8 cellular contexts compared by ENCODE assay signal in the genomic region with DNA sequence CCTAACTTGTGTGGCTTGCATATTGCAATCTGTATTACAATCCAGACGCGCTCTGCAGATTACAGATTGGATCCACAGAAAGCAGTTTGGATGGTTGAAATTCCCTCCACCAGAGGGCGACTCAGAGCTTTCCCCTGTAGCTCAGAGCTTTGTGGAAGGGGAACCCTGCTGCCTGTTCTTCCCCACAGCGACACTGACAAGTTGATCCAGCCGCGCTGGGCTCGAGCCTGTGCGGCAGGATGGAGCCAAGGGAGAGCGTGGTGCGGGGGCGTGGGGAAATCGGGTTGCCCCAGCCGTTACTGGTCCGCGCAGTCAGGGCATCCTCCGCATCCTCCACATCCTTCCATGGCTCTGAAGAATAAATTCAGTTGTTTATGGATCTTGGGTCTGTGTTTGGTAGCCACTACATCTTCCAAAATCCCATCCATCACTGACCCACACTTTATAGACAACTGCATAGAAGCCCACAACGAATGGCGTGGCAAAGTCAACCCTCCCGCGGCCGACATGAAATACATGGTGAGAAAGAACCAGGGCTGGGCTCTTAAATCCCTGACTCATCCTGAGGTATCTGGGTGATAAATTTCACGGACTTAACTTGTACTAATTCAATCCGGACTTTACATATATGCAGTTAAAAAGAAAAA. TPM values are rescaled to one million over a fixed set of nuclear protein-coding genes. Genes with fewer than 3 reads are reported as not detected.
DNase-seq lines count a peak whose midpoint lies in the region; ATAC-seq and TF ChIP-seq lines count a peak whose summit lies in the region.

A gene with protein sequence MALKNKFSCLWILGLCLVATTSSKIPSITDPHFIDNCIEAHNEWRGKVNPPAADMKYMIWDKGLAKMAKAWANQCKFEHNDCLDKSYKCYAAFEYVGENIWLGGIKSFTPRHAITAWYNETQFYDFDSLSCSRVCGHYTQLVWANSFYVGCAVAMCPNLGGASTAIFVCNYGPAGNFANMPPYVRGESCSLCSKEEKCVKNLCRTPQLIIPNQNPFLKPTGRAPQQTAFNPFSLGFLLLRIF (plus strand): TSS at position 287 of the 647 bp plus-strand sequence. CDS start 59 bp downstream, at position 346.

- H3K4me3 Mint-ChIP-seq in CD8-positive, alpha-beta memory T cell = peak within 1 kb of the TSS; percentile 68 to 83 (median 75)
- H3K4me3 Mint-ChIP-seq in naive thymus-derived CD8-positive, alpha-beta T cell = peak within 1 kb of the TSS; percentile 20 to 81 (median 70)
- H3K4me3 Mint-ChIP-seq in stimulated activated memory B cell treated with anti-CD40 and anti-IgM and Interleukin-4, amounts not matched to agents 10 μg/mL and 1 μg/mL and 100 μg/mL, for 72 hours = peak within 1 kb of the TSS; percentile 73

- peak within 1 kb of the TSS; percentile 35 for H3K4me3 ChIP-seq in CD8-positive, alpha-beta memory T cell (ENCODE audit: low read length)
- H3K4me3 ChIP-seq in OCI-LY3 (ENCODE audit: low read length) (peak within 1 kb of the TSS; percentile 63), fibroblast of lung (replicated peaks in 1 of 4; ENCODE audit: control extremely low read depth in 1 of 4, insufficient read depth in 1 of 4, low read depth in 3 of 4, low read length in 4 of 4) (peak within 1 kb of the TSS; percentile 46 to 80 (median 62))

- CTCF ChIA-PET in CD8-positive, alpha-beta memory T cell (lab: Charles Lee) = interaction anchor here (0.9 to 2.5 kb wide), 15 partner anchors 9 to 703 kb away, joined by 3 to 9 read pairs (median 4); a partner anchor contains a TSS

- H3K36me3 ChIP-seq in CD8-positive, alpha-beta memory T cell (ENCODE audit: insufficient read depth, low read length) = no peaks in the 10 kb centered on the region
- H3K36me3 ChIP-seq in OCI-LY3 (replicated peaks; ENCODE audit: low read depth, low read length) (no peaks in the 10 kb centered on the region), fibroblast of lung (ENCODE audit: control insufficient read depth, insufficient read depth, low read length) (no peaks in the 10 kb centered on the region)

- H4K20me1 ChIP-seq in OCI-LY3 (ENCODE audit: insufficient read depth, low read length) = no peaks in the 10 kb centered on the region
- no peaks in the 10 kb centered on the region for H4K20me1 ChIP-seq in fibroblast of lung (ENCODE audit: control insufficient read depth, extremely low read depth, insufficient read depth, low read length)

- H3K79me2 ChIP-seq in OCI-LY3 (ENCODE audit: low read length) (no peaks in the 10 kb centered on the region), fibroblast of lung (ENCODE audit: control insufficient read depth, insufficient read depth, low read length) (no peaks in the 10 kb centered on the region)

- no peak within 1 kb of the TSS for H3K9ac ChIP-seq in OCI-LY3 (ENCODE audit: low read length)
- H3K9ac ChIP-seq in fibroblast of lung (ENCODE audit: insufficient read depth, low read length) = peak within 1 kb of the TSS; percentile 45

- DNase-seq in CD8-positive, alpha-beta memory T cell = peak; percentile 69 to 83 (median 70)
- peak; percentile 85 to 87 for DNase-seq in activated T-cell treated with anti-CD3 and anti-CD28 coated beads, Interleukin-2, amount 50 U/mL, for 48 hours
- peak; percentile 89 to 90 for DNase-seq in fibroblast of lung (ENCODE audit: low read depth in 2 of 2)
- DNase-seq in naive thymus-derived CD8-positive, alpha-beta T cell = peak; percentile 62 to 87 (median 76)

- H3K4me2 ChIP-seq in OCI-LY3 (ENCODE audit: low read length) (peak within 1 kb of the TSS; percentile 79), fibroblast of lung (ENCODE audit: extremely low read depth, insufficient read depth, low read length) (peak within 1 kb of the TSS; percentile 91)

- POLR2A ChIA-PET in CD8-positive, alpha-beta memory T cell (lab: Charles Lee) = interaction anchor here (0.6 to 1.0 kb wide), 2 partner anchors 17 to 170 kb away, joined by 3 read pairs; no protein-coding TSS in a partner anchor
- POLR2A ChIA-PET in naive thymus-derived CD8-positive, alpha-beta T cell (lab: Charles Lee) = interaction anchor here (1.0 to 1.5 kb wide), 3 partner anchors 146 to 697 kb away, joined by 3 to 4 read pairs (median 3); a partner anchor contains a TSS

- peaks cover 4% of the 10 kb centered on the region for H3K27me3 ChIP-seq in CD8-positive, alpha-beta memory T cell (ENCODE audit: insufficient read depth, low read length, poor library complexity, severe bottlenecking)
- H3K27me3 ChIP-seq in OCI-LY3 (ENCODE audit: low read depth, low read length) (no peaks in the 10 kb centered on the region), fibroblast of lung (ENCODE audit: control insufficient read depth, insufficient read depth, low read length) (no peaks in the 10 kb centered on the region)

- H2AFZ ChIP-seq in OCI-LY3 (ENCODE audit: low read depth, low read length) (no peak within 1 kb of the TSS), fibroblast of lung (ENCODE audit: low read length) (peak within 1 kb of the TSS; percentile 96)

- peaks cover 11 to 23% (median 23%) of the 10 kb centered on the region in 3 donors for H3K4me1 Mint-ChIP-seq in CD8-positive, alpha-beta memory T cell
- H3K4me1 Mint-ChIP-seq in naive thymus-derived CD8-positive, alpha-beta T cell = peaks cover 7 to 20% (median 16%) of the 10 kb centered on the region in 4 donors
- peaks cover 16% of the 10 kb centered on the region for H3K4me1 Mint-ChIP-seq in stimulated activated memory B cell treated with anti-CD40 and anti-IgM and Interleukin-4, amounts not matched to agents 10 μg/mL and 1 μg/mL and 100 μg/mL, for 72 hours

- no peaks in the 10 kb centered on the region for H3K9me3 ChIP-seq in CD8-positive, alpha-beta memory T cell (ENCODE audit: low read length)
- H3K9me3 ChIP-seq in OCI-LY3 (ENCODE audit: insufficient read depth, low read length) = no peaks in the 10 kb centered on the region
- H3K9me3 ChIP-seq in fibroblast of lung (ENCODE audit: control insufficient read depth, insufficient read depth, low read depth, low read length) = no peaks in the 10 kb centered on the region

- H3K4me1 ChIP-seq in CD8-positive, alpha-beta memory T cell (ENCODE audit: insufficient read depth, low read length) = peaks cover 13% of the 10 kb centered on the region
- H3K4me1 ChIP-seq in OCI-LY3 (ENCODE audit: low read length) (peaks cover 17% of the 10 kb centered on the region), fibroblast of lung (ENCODE audit: control insufficient read depth, extremely low read depth, insufficient read depth, low read length) (peaks cover 3% of the 10 kb centered on the region)

- TF ChIP-seq CTCF in OCI-LY3 (IDR thresholded peaks at IDR 0.05; ENCODE audit: low read depth, low read length) (peak; percentile 84), fibroblast of lung (conservative IDR thresholded peaks at IDR 0.05 in 1 of 2, IDR thresholded peaks at IDR 0.05 in 1 of 2; ENCODE audit: low read depth in 1 of 2, low read length in 2 of 2) (peak; percentile 77 to 82)

- no peaks in the 10 kb centered on the region for H3K36me3 Mint-ChIP-seq in CD8-positive, alpha-beta memory T cell
- H3K36me3 Mint-ChIP-seq in naive thymus-derived CD8-positive, alpha-beta T cell = no peaks in the 10 kb centered on the region
- no peaks in the 10 kb centered on the region for H3K36me3 Mint-ChIP-seq in stimulated activated memory B cell treated with anti-CD40 and anti-IgM and Interleukin-4, amounts not matched to agents 10 μg/mL and 1 μg/mL and 100 μg/mL, for 72 hours

- peak; percentile 55 for ATAC-seq in GM19324 (IDR thresholded peaks at IDR 0.05; ENCODE audit: low FRiP score, unreplicated experiment)
- peak; percentile 55 for ATAC-seq in HG03457 (IDR thresholded peaks at IDR 0.05; ENCODE audit: unreplicated experiment)
- peak; percentile 88 to 90 for ATAC-seq in naive thymus-derived CD8-positive, alpha-beta T cell
- peak; percentile 89 for ATAC-seq in stimulated activated memory B cell treated with anti-CD40 and anti-IgM and Interleukin-4, amounts not matched to agents 10 μg/mL and 1 μg/mL and 100 μg/mL, for 72 hours

- H3K27ac ChIP-seq in CD8-positive, alpha-beta memory T cell (ENCODE audit: low read depth, low read length) = no peak within 1 kb of the TSS
- H3K27ac ChIP-seq in OCI-LY3 (ENCODE audit: low read length) = no peak within 1 kb of the TSS
- H3K27ac ChIP-seq in fibroblast of lung (ENCODE audit: insufficient read depth, low read length) = peak within 1 kb of the TSS; percentile 65

- peak within 1 kb of the TSS in 2 of 8 donors; percentile 20 to 38 for H3K27ac Mint-ChIP-seq in CD8-positive, alpha-beta memory T cell
- H3K27ac Mint-ChIP-seq in naive thymus-derived CD8-positive, alpha-beta T cell = peak within 1 kb of the TSS in 2 of 10 donors; percentile 23 to 30
- no peak within 1 kb of the TSS for H3K27ac Mint-ChIP-seq in stimulated activated memory B cell treated with anti-CD40 and anti-IgM and Interleukin-4, amounts not matched to agents 10 μg/mL and 1 μg/mL and 100 μg/mL, for 72 hours

- H3K27me3 Mint-ChIP-seq in CD8-positive, alpha-beta memory T cell = peaks cover 12 to 14% of the 10 kb centered on the region in 2 donors
- H3K27me3 Mint-ChIP-seq in naive thymus-derived CD8-positive, alpha-beta T cell = peaks cover 15 to 26% (median 24%) of the 10 kb centered on the region in 5 donors
- H3K27me3 Mint-ChIP-seq in stimulated activated memory B cell treated with anti-CD40 and anti-IgM and Interleukin-4, amounts not matched to agents 10 μg/mL and 1 μg/mL and 100 μg/mL, for 72 hours = peaks cover 9% of the 10 kb centered on the region

- peaks cover 0 to 2% (median 0%) of the 10 kb centered on the region in 5 donors for H3K9me3 Mint-ChIP-seq in CD8-positive, alpha-beta memory T cell
- H3K9me3 Mint-ChIP-seq in naive thymus-derived CD8-positive, alpha-beta T cell = no peaks in the 10 kb centered on the region
- no peaks in the 10 kb centered on the region for H3K9me3 Mint-ChIP-seq in stimulated activated memory B cell treated with anti-CD40 and anti-IgM and Interleukin-4, amounts not matched to agents 10 μg/mL and 1 μg/mL and 100 μg/mL, for 72 hours

RNA-seq across cellular contexts. Expression of the gene that starts here (rescaled TPM):
- not detected for total RNA-seq in CD8-positive, alpha-beta memory T cell
- polyA plus RNA-seq in CD8-positive, alpha-beta memory T cell = not detected
- under 0.01 TPM in 1 of 2 replicates, not detected in the other for total RNA-seq in fibroblast of lung
- polyA plus RNA-seq in fibroblast of lung = not detected in 2 replicates
- polyA plus RNA-seq in fibroblast of lung (2012) = not detected in 2 replicates
- not detected in 2 replicates for polyA minus RNA-seq in fibroblast of lung (ENCODE audit: low replicate concordance)
- total RNA-seq in naive thymus-derived CD8-positive, alpha-beta T cell = not detected
- not detected for polyA plus RNA-seq in naive thymus-derived CD8-positive, alpha-beta T cell

Comparison
In these comparisons a context has a peak if more than half of its experiments do, and no peak if none do; other contexts are left out.
1. Peak in DNase-seq and H3K4me3 ChIP-seq in CD8-positive, alpha-beta memory T cell; RNA of the gene not detected or under 1 TPM.
2. Peak in DNase-seq, H3K4me3 ChIP-seq, H3K27ac ChIP-seq, H3K9ac ChIP-seq and H3K4me2 ChIP-seq in fibroblast of lung; RNA of the gene not detected or under 1 TPM.
3. Peak in DNase-seq and ATAC-seq in naive thymus-derived CD8-positive, alpha-beta T cell; RNA of the gene not detected or under 1 TPM.